Comparison of ENCODE assay signal across 28 cellular contexts in the genomic region with DNA sequence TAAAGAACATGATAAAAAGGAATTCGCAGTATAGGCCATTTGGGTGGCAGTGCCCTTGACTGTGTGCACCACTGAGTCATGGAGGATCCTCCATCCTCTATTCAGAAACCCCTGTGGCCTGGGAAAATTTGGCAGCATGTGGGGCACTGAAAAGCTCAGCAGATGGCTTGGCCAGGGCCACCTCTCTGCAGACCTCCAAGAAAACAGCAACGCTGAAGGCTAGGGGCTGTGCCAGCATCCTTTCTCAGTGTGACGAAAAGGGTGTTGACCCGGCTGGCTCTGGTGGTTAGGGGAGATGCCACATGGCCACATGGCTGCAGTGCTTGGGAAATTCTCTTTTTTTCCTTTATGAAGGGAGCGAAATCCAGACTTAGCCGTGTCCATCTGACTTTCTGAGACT.
A peak's percentile ranks its signal among the peaks of the same experiment; 100 is the strongest.
DNase-seq lines count a peak whose midpoint lies in the region; ATAC-seq, FAIRE-seq and TF ChIP-seq lines count a peak whose summit lies in the region.
"Had no signal": no experiment of that assay in that cellular context is flagged by ENCODE, and none has a peak within 500 bp of the region (broad histone marks: within the 10 kb centered on the region; RNA-seq: fewer than 3 reads in every experiment).

No MANE protein-coding gene starts in this region.

- H2AFZ ChIP-seq in OCI-LY7 (ENCODE audit: low read length) = no peak overlapping the region
- H2AFZ ChIP-seq: GM23338 had no signal

- CTCF ChIA-PET in OCI-LY7 (lab: Charles Lee; ENCODE audit: unreplicated experiment) = no interaction called here

- no peaks in the 10 kb centered on the region for H3K9me3 ChIP-seq in OCI-LY7 (ENCODE audit: low read length)
- H3K9me3 ChIP-seq: ascending aorta, gastrocnemius medialis, tibial nerve had no signal

- H3K9me2 ChIP-seq in OCI-LY7 (ENCODE audit: insufficient read depth, low read length) = no peaks in the 10 kb centered on the region

- no TSS peak for BruUV-seq in OCI-LY7 (replicated peaks; lab: Mats Ljungman, UMichigan)

- no peaks in the 10 kb centered on the region for H4K20me1 ChIP-seq in OCI-LY7 (ENCODE audit: insufficient read depth, low read length)

- intact Hi-C loops in OCI-LY7 (cut with micrococcal nuclease; ENCODE audit: unreplicated experiment) = no loop called here

- H3K27ac ChIP-seq in OCI-LY7 (ENCODE audit: low read depth, low read length, poor library complexity, severe bottlenecking) = no peak overlapping the region
- H3K27ac ChIP-seq: 22Rv1, ascending aorta, cardiac muscle cell, gastrocnemius medialis, RWPE1, tibial nerve had no signal

- DNase-seq in DMS 273 (lab: John Stamatoyannopoulos, UW; ENCODE audit: unreplicated experiment) = peak; percentile 52
- no peak for DNase-seq in DMS 273 treated with DMSO at 0.1 percent for 48 hours (lab: John Stamatoyannopoulos, UW)
- DNase-seq in fibroblast of the aortic adventitia (ENCODE audit: low read depth) = peak; percentile 35
- DNase-seq in myocyte (ENCODE audit: low read depth) = peak; percentile 10
- no peak for DNase-seq in T-helper 2 cell
- no peak for DNase-seq in OCI-LY7 (ENCODE audit: low spot score)
- no peak for DNase-seq in frontal cortex (ENCODE audit: low spot score in 2 of 2)
- DNase-seq: activated B cell treated with CpG ODN at 0.5 μM for 24 hours; activated CD4-positive, alpha-beta T cell treated with anti-CD3 and anti-CD28 coated beads, Interleukin-2, amount 10 ng/mL, durations not matched to agents 7 days and 5 days; activated gamma-delta T cell; activated naive CD8-positive, alpha-beta T cell treated with anti-CD3 and anti-CD28 coated beads, Interleukin-2, amount 10 ng/mL, durations not matched to agents 7 days and 5 days; activated T-cell treated with anti-CD3 and anti-CD28 coated beads, Interleukin-2, amount 50 U/mL, for 24 hours; CD4-positive, alpha-beta T cell; endodermal cell; gastrocnemius medialis; NCI-H1417 treated with DMSO at 0.1 percent for 48 hours; NCI-H82; stimulated activated CD4-positive, alpha-beta T cell treated with anti-CD3 and anti-CD28 coated beads, Interleukin-4, amount 100 ng/mL, for 1 hour; T-helper 1 cell had no signal

- H3K79me2 ChIP-seq in OCI-LY7 (ENCODE audit: insufficient read depth, low read depth, low read length) = no peaks in the 10 kb centered on the region

- FAIRE-seq in frontal cortex (lab: Jason Lieb, UNC) = no peak
- FAIRE-seq: D721Med had no signal

- no peak overlapping the region for H3K4me2 ChIP-seq in OCI-LY7 (ENCODE audit: low read length)
- H3K4me2 ChIP-seq: GM23338 had no signal

- no peaks in the 10 kb centered on the region for H3K36me3 ChIP-seq in OCI-LY7 (ENCODE audit: insufficient read depth, low read length)
- H3K36me3 ChIP-seq: ascending aorta, cardiac muscle cell, gastrocnemius medialis, tibial nerve had no signal

- no peak overlapping the region for H3K4me3 ChIP-seq in fibroblast of the aortic adventitia (ENCODE audit: low read depth, low read length)
- no peak overlapping the region for H3K4me3 ChIP-seq in OCI-LY7 (ENCODE audit: low read depth, low read length, poor library complexity, severe bottlenecking)
- H3K4me3 ChIP-seq: ascending aorta, cardiac muscle cell, gastrocnemius medialis, GM23338, tibial nerve had no signal

- TF ChIP-seq CTCF in fibroblast of the aortic adventitia (IDR thresholded peaks at IDR 0.05; ENCODE audit: insufficient read depth, low read length) (no peak), OCI-LY7 (conservative IDR thresholded peaks at IDR 0.05; ENCODE audit: low read length) (no peak)

- ATAC-seq in SK-N-SH treated with all-trans-retinoic acid at 6 μM for 48 hours = no peak
- ATAC-seq: GM23338, sciatic nerve had no signal

- H3K4me1 ChIP-seq in OCI-LY7 (ENCODE audit: insufficient read depth, low read length, poor library complexity, severe bottlenecking) = no peaks in the 10 kb centered on the region

- POLR2A ChIA-PET in OCI-LY7 (lab: Charles Lee) = interaction anchor here (0.5 kb wide), 1 partner anchor 26 kb away, joined by 4 read pairs; no protein-coding TSS in a partner anchor

TF ChIP-seq in SK-N-SH treated with all-trans-retinoic acid at 6 μM for 48 hours, 23 proteins besides CTCF, POLR2A, EP300 and RAD21:
- no peak for TF ChIP-seq CSDC2 (CRISPR knock-in tag; IDR thresholded peaks at IDR 0.05)
- TF ChIP-seq TOX (CRISPR knock-in tag; IDR thresholded peaks at IDR 0.05; ENCODE audit: borderline replicate concordance) = no peak
- TF ChIP-seq, protein P1, sequence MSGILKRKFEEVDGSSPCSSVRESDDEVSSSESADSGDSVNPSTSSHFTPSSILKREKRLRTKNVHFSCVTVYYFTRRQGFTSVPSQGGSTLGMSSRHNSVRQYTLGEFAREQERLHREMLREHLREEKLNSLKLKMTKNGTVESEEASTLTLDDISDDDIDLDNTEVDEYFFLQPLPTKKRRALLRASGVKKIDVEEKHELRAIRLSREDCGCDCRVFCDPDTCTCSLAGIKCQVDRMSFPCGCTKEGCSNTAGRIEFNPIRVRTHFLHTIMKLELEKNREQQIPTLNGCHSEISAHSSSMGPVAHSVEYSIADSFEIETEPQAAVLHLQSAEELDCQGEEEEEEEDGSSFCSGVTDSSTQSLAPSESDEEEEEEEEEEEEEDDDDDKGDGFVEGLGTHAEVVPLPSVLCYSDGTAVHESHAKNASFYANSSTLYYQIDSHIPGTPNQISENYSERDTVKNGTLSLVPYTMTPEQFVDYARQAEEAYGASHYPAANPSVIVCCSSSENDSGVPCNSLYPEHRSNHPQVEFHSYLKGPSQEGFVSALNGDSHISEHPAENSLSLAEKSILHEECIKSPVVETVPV (CRISPR knock-in tag; IDR thresholded peaks at IDR 0.05) = no peak
- TF ChIP-seq, protein P2, sequence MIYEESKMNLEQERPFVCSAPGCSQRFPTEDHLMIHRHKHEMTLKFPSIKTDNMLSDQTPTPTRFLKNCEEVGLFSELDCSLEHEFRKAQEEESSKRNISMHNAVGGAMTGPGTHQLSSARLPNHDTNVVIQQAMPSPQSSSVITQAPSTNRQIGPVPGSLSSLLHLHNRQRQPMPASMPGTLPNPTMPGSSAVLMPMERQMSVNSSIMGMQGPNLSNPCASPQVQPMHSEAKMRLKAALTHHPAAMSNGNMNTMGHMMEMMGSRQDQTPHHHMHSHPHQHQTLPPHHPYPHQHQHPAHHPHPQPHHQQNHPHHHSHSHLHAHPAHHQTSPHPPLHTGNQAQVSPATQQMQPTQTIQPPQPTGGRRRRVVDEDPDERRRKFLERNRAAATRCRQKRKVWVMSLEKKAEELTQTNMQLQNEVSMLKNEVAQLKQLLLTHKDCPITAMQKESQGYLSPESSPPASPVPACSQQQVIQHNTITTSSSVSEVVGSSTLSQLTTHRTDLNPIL (CRISPR knock-in tag; IDR thresholded peaks at IDR 0.05; ENCODE audit: low read depth) = no peak
- no peak for TF ChIP-seq ZNF8 (CRISPR knock-in tag; IDR thresholded peaks at IDR 0.05)
- TF ChIP-seq ZFP3 (CRISPR knock-in tag; IDR thresholded peaks at IDR 0.05) = no peak
- TF ChIP-seq ZNF70 (CRISPR knock-in tag; IDR thresholded peaks at IDR 0.05) = no peak
- TF ChIP-seq ZFP30 (CRISPR knock-in tag; IDR thresholded peaks at IDR 0.05) = no peak
- no peak for TF ChIP-seq ISL1 (CRISPR knock-in tag; IDR thresholded peaks at IDR 0.05)
- TF ChIP-seq OSR1 (CRISPR knock-in tag; IDR thresholded peaks at IDR 0.05) = no peak
- no peak for TF ChIP-seq GLIS3 (CRISPR knock-in tag; IDR thresholded peaks at IDR 0.05)
- no peak for TF ChIP-seq PPARA (CRISPR knock-in tag; IDR thresholded peaks at IDR 0.05; ENCODE audit: borderline replicate concordance)
- TF ChIP-seq, protein P3, sequence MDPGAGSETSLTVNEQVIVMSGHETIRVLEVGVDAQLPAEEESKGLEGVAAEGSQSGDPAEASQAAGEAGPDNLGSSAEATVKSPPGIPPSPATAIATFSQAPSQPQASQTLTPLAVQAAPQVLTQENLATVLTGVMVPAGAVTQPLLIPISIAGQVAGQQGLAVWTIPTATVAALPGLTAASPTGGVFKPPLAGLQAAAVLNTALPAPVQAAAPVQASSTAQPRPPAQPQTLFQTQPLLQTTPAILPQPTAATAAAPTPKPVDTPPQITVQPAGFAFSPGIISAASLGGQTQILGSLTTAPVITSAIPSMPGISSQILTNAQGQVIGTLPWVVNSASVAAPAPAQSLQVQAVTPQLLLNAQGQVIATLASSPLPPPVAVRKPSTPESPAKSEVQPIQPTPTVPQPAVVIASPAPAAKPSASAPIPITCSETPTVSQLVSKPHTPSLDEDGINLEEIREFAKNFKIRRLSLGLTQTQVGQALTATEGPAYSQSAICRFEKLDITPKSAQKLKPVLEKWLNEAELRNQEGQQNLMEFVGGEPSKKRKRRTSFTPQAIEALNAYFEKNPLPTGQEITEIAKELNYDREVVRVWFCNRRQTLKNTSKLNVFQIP (CRISPR knock-in tag; IDR thresholded peaks at IDR 0.05; ENCODE audit: borderline replicate concordance, low read depth) = no peak
- no peak for TF ChIP-seq RARB (CRISPR knock-in tag; IDR thresholded peaks at IDR 0.05)
- TF ChIP-seq, protein P4, sequence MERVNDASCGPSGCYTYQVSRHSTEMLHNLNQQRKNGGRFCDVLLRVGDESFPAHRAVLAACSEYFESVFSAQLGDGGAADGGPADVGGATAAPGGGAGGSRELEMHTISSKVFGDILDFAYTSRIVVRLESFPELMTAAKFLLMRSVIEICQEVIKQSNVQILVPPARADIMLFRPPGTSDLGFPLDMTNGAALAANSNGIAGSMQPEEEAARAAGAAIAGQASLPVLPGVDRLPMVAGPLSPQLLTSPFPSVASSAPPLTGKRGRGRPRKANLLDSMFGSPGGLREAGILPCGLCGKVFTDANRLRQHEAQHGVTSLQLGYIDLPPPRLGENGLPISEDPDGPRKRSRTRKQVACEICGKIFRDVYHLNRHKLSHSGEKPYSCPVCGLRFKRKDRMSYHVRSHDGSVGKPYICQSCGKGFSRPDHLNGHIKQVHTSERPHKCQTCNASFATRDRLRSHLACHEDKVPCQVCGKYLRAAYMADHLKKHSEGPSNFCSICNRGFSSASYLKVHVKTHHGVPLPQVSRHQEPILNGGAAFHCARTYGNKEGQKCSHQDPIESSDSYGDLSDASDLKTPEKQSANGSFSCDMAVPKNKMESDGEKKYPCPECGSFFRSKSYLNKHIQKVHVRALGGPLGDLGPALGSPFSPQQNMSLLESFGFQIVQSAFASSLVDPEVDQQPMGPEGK (CRISPR knock-in tag; IDR thresholded peaks at IDR 0.05; ENCODE audit: borderline replicate concordance) = no peak

Comparison
In these comparisons a context has a peak if more than half of its experiments do, and no peak if none do; other contexts are left out.
1. DNase-seq: peak in DMS 273 (single experiment), fibroblast of the aortic adventitia (single experiment) and myocyte (single experiment); none in DMS 273 treated with DMSO at 0.1 percent for 48 hours (single experiment), T-helper 2 cell (0 of 5), OCI-LY7 (single experiment) and frontal cortex (0 of 2).